ENCODE assay signal across 24 cellular contexts in genomic region chr18:75454022-75454795, GRCh38. TPM values are rescaled to one million over a fixed set of nuclear protein-coding genes. Genes with fewer than 3 reads are reported as not detected.
"Had no signal": no experiment of that assay in that cellular context is flagged by ENCODE, and none has a peak within 500 bp of the region (broad histone marks: within the 10 kb centered on the region; RNA-seq: fewer than 3 reads in every experiment).

No MANE protein-coding gene starts in this region.

- H3K36me3 ChIP-seq: brain microvascular endothelial cell, suprapubic skin had no signal

- H3K27ac Mint-ChIP-seq: activated CD4-positive, alpha-beta T cell treated with anti-CD3 and anti-CD28 coated beads, Interleukin-2, amount 10 ng/mL, durations not matched to agents 7 days and 5 days; activated T-helper 2 cell treated with anti-CD3 and anti-CD28 coated beads, Interferon-gamma antibody, Interleukin-2, Interleukin-4, amounts not matched to agents 10 μg/mL and 5 μg/mL and 100 μg/mL, durations not matched to agents 14 hours and 24 hours and 36 hours; immature natural killer cell; natural killer cell treated with Interleukin-12 subunit alpha and Interleukin-12 subunit beta and Interleukin-15 and Interleukin-18, amount 100 ng/mL, for 72 hours; T-helper 17 cell had no signal

- H3K4me3 ChIP-seq: mucosa of descending colon had no signal

- ATAC-seq: esophagus mucosa; mucosa of descending colon; natural killer cell treated with Interleukin-12 subunit alpha and Interleukin-12 subunit beta and Interleukin-15 and Interleukin-18, amount 100 ng/mL, for 72 hours; T-helper 17 cell had no signal

- DNase-seq: activated CD4-positive, alpha-beta T cell treated with anti-CD3 and anti-CD28 coated beads, Interleukin-2, amount 10 ng/mL, durations not matched to agents 7 days and 5 days; activated CD4-positive, CD25-positive, alpha-beta regulatory T cell; activated CD8-positive, alpha-beta memory T cell treated with anti-CD3 and anti-CD28 coated beads for 24 hours; activated naive CD4-positive, alpha-beta T cell treated with anti-CD3 and anti-CD28 coated beads, Interleukin-2, amount 50 U/mL, for 16 hours; activated T-cell treated with anti-CD3 and anti-CD28 coated beads for 4 hours; amniotic stem cell; brain microvascular endothelial cell; cerebellar nuclear complex; glutamatergic neuron; immature natural killer cell; left cardiac atrium; mucosa of descending colon; right cardiac atrium; stimulated activated CD4-positive, alpha-beta T cell treated with anti-CD3 and anti-CD28 coated beads, Interleukin-12 subunit alpha, Interleukin-12 subunit beta, amount 100 ng/mL, for 4 hours; stimulated activated naive CD4-positive, alpha-beta T cell; T-helper 17 cell had no signal

- H3K4me3 Mint-ChIP-seq: natural killer cell treated with Interleukin-12 subunit alpha and Interleukin-12 subunit beta and Interleukin-15 and Interleukin-18, amount 100 ng/mL, for 72 hours had no signal

- H3K79me2 ChIP-seq: parathyroid adenoma had no signal

- H3K9ac ChIP-seq: parathyroid adenoma had no signal

- H3K9me3 ChIP-seq: mucosa of descending colon, suprapubic skin had no signal

- H3K9me3 Mint-ChIP-seq: natural killer cell treated with Interleukin-12 subunit alpha and Interleukin-12 subunit beta and Interleukin-15 and Interleukin-18, amount 100 ng/mL, for 72 hours had no signal

- H3K27me3 ChIP-seq: brain microvascular endothelial cell had no signal

- H3K36me3 Mint-ChIP-seq: natural killer cell treated with Interleukin-12 subunit alpha and Interleukin-12 subunit beta and Interleukin-15 and Interleukin-18, amount 100 ng/mL, for 72 hours had no signal

- H3K27ac ChIP-seq: brain microvascular endothelial cell, parathyroid adenoma, suprapubic skin had no signal

- H3K4me1 ChIP-seq: parathyroid adenoma had no signal

RNA-seq across cellular contexts. Expression of gene SMIM21, which starts 26.7 kb away (rescaled TPM):
- total RNA-seq: activated CD4-positive, alpha-beta T cell treated with anti-CD3 and anti-CD28 coated beads, Interleukin-2, amount 10 ng/mL, durations not matched to agents 7 days and 5 days; activated T-helper 2 cell treated with anti-CD3 and anti-CD28 coated beads, Interferon-gamma antibody, Interleukin-2, Interleukin-4, amounts not matched to agents 10 μg/mL and 5 μg/mL and 100 μg/mL, durations not matched to agents 14 hours and 24 hours and 36 hours; dermis microvascular lymphatic vessel endothelial cell; esophagus mucosa; fibroblast of villous mesenchyme; left cardiac atrium; lung microvascular endothelial cell; mucosa of descending colon; natural killer cell treated with Interleukin-12 subunit alpha and Interleukin-12 subunit beta and Interleukin-15 and Interleukin-18, amount 100 ng/mL, for 72 hours; right cardiac atrium; suprapubic skin; T-helper 17 cell had no signal
- polyA plus RNA-seq: immature natural killer cell, right cardiac atrium had no signal
